Comparison of ENCODE assay signal across 9 cellular contexts in genomic region chr1:203342192-203342940, GRCh38. TPM values are rescaled to one million over a fixed set of nuclear protein-coding genes. Genes with fewer than 3 reads are reported as not detected.
DNase-seq lines count a peak whose midpoint lies in the region; ATAC-seq, FAIRE-seq and TF ChIP-seq lines count a peak whose summit lies in the region.
"Had no signal": no experiment of that assay in that cellular context is flagged by ENCODE, and none has a peak within 500 bp of the region (broad histone marks: within the 10 kb centered on the region; RNA-seq: fewer than 3 reads in every experiment).

No MANE protein-coding gene starts in this region.

- peaks cover 12% of the 10 kb centered on the region for H3K27me3 Mint-ChIP-seq in stimulated activated memory B cell treated with anti-CD40 and anti-IgM and Interleukin-4, amounts not matched to agents 10 μg/mL and 1 μg/mL and 100 μg/mL, for 72 hours

- no peak overlapping the region for H3K4me3 Mint-ChIP-seq in stimulated activated memory B cell treated with anti-CD40 and anti-IgM and Interleukin-4, amounts not matched to agents 10 μg/mL and 1 μg/mL and 100 μg/mL, for 72 hours

- peak overlapping the region; percentile 49 for H3K4me2 ChIP-seq in Loucy (ENCODE audit: low read depth, low read length, poor library complexity, severe bottlenecking)

- TF ChIP-seq POLR2A in body of pancreas (IDR thresholded peaks at IDR 0.05): no peak

- intact Hi-C loops in body of pancreas (cut with DNase I) (loop anchor here (5.0 kb wide), 1 partner anchor 100 kb away; no protein-coding TSS in a partner anchor), kidney (cut with DNase I) (loop anchor here (5.0 kb wide), 1 partner anchor 145 kb away; no protein-coding TSS in a partner anchor)

- no peaks in the 10 kb centered on the region for H3K9me3 ChIP-seq in Loucy (ENCODE audit: insufficient read depth, low read depth, low read length)
- no peaks in the 10 kb centered on the region for H3K9me3 ChIP-seq in body of pancreas
- no peaks in the 10 kb centered on the region for H3K9me3 ChIP-seq in kidney (ENCODE audit: control insufficient read depth in 1 of 2, low read length in 2 of 2)

- peak overlapping the region; percentile 85 for H2AFZ ChIP-seq in Loucy (ENCODE audit: low read length)

- DNase-seq in DMS79 treated with DMSO at 0.1 percent for 48 hours (lab: John Stamatoyannopoulos, UW) (peak; percentile 12), DMS79 (lab: John Stamatoyannopoulos, UW) (no peak), T follicular helper cell (ENCODE audit: low read depth) (peak; percentile 27), body of pancreas (peak; percentile 61 to 74 (median 70)), kidney (no peak), KG1 (lab: John Stamatoyannopoulos, UW) (no peak)

- ATAC-seq in body of pancreas: peak; percentile 69
- ATAC-seq in stimulated activated memory B cell treated with anti-CD40 and anti-IgM and Interleukin-4, amounts not matched to agents 10 μg/mL and 1 μg/mL and 100 μg/mL, for 72 hours: peak; percentile 70

- H3K27ac ChIP-seq in body of pancreas (no peak overlapping the region), kidney (ENCODE audit: low read depth in 2 of 2, low read length in 2 of 2) (no peak overlapping the region)

- H3K36me3 Mint-ChIP-seq in stimulated activated memory B cell treated with anti-CD40 and anti-IgM and Interleukin-4, amounts not matched to agents 10 μg/mL and 1 μg/mL and 100 μg/mL, for 72 hours: no peaks in the 10 kb centered on the region

- H3K27me3 ChIP-seq in Loucy (ENCODE audit: insufficient read depth, low read length, poor library complexity, severe bottlenecking): no peaks in the 10 kb centered on the region
- no peaks in the 10 kb centered on the region for H3K27me3 ChIP-seq in body of pancreas

- H4K20me1 ChIP-seq in Loucy (ENCODE audit: insufficient read depth, low read length, poor library complexity, severe bottlenecking): no peaks in the 10 kb centered on the region

- 57 to 58% methylated on average over 20 to 23 of the region's 23 CpGs for WGBS in body of pancreas, 2 donors

- no peak for FAIRE-seq in kidney (lab: Jason Lieb, UNC)
- FAIRE-seq: A204.1 had no signal

- H3K4me1 Mint-ChIP-seq in stimulated activated memory B cell treated with anti-CD40 and anti-IgM and Interleukin-4, amounts not matched to agents 10 μg/mL and 1 μg/mL and 100 μg/mL, for 72 hours: peaks cover 28% of the 10 kb centered on the region

- H3F3A ChIP-seq in Loucy (ENCODE audit: low read depth): no peaks in the 10 kb centered on the region

- H3K9me3 Mint-ChIP-seq in stimulated activated memory B cell treated with anti-CD40 and anti-IgM and Interleukin-4, amounts not matched to agents 10 μg/mL and 1 μg/mL and 100 μg/mL, for 72 hours: no peaks in the 10 kb centered on the region

- H3K27ac Mint-ChIP-seq in stimulated activated memory B cell treated with anti-CD40 and anti-IgM and Interleukin-4, amounts not matched to agents 10 μg/mL and 1 μg/mL and 100 μg/mL, for 72 hours: no peak overlapping the region

- H3K36me3 ChIP-seq in Loucy (ENCODE audit: insufficient read depth, low read length) (no peaks in the 10 kb centered on the region), body of pancreas (replicated peaks in 1 of 2; ENCODE audit: insufficient read depth in 1 of 2, low read depth in 2 of 2) (no peaks in the 10 kb centered on the region), kidney (ENCODE audit: control insufficient read depth in 1 of 2, insufficient read depth in 2 of 2, low read length in 2 of 2) (no peaks in the 10 kb centered on the region)

- H3K4me3 ChIP-seq in Loucy (ENCODE audit: low read length, poor library complexity, severe bottlenecking) (peak overlapping the region; percentile 54), body of pancreas (no peak overlapping the region), kidney (ENCODE audit: low read length in 2 of 2) (no peak overlapping the region)

- TF ChIP-seq CTCF in Loucy (conservative IDR thresholded peaks at IDR 0.05; ENCODE audit: low read length): peak; percentile 83
- peak; percentile 64 to 80 (median 73) for TF ChIP-seq CTCF in body of pancreas (IDR thresholded peaks at IDR 0.05)
- TF ChIP-seq CTCF in kidney (IDR thresholded peaks at IDR 0.05; ENCODE audit: borderline replicate concordance, extremely low read depth, insufficient read depth): peak; percentile 80

- H3K79me2 ChIP-seq in Loucy (ENCODE audit: insufficient read depth, low read length): no peaks in the 10 kb centered on the region

- H3K9ac ChIP-seq in Loucy (ENCODE audit: low read depth, low read length, poor library complexity, severe bottlenecking) (no peak overlapping the region), kidney (ENCODE audit: low read length in 2 of 2) (no peak overlapping the region)

- H3K4me1 ChIP-seq in Loucy (ENCODE audit: insufficient read depth, low read length, poor library complexity, severe bottlenecking) (peaks cover 12% of the 10 kb centered on the region), body of pancreas (peaks cover 9% of the 10 kb centered on the region), kidney (ENCODE audit: control insufficient read depth in 1 of 2, insufficient read depth in 1 of 2, low read depth in 1 of 2, low read length in 2 of 2) (no peaks in the 10 kb centered on the region)

- no peaks in the 10 kb centered on the region for H3K9me2 ChIP-seq in Loucy (replicated peaks; ENCODE audit: low read depth, low read length)

RNA-seq across cellular contexts. Expression of gene FMOD, which starts 8.6 kb away (rescaled TPM):
- total RNA-seq in body of pancreas (10 to 100 TPM; 14.2 to 18.7 TPM), kidney (22.3 TPM)
- polyA plus RNA-seq in kidney (ENCODE audit: insufficient read depth, low read depth, low replicate concordance): 7.0 TPM

RNA-seq across cellular contexts. Expression of gene BTG2, which starts 37.0 kb away (rescaled TPM):
- total RNA-seq in body of pancreas: 100 to 1,000 TPM; 122 to 160 TPM
- 59.9 TPM for total RNA-seq in kidney
- polyA plus RNA-seq in kidney (ENCODE audit: insufficient read depth, low read depth, low replicate concordance): 156 TPM

Comparison
In these comparisons a context has a peak if more than half of its experiments do, and no peak if none do; other contexts are left out.
1. DNase-seq: peak in DMS79 treated with DMSO at 0.1 percent for 48 hours (single experiment), T follicular helper cell (single experiment) and body of pancreas (4 of 4); none in DMS79 (single experiment), kidney (single experiment) and KG1 (single experiment).
2. Peak in every context shown above with its lines, with median percentiles within 50 percentile points of each other: CTCF ChIP-seq.